In genomic region chr6:163500105-163500504, GRCh38 we compare ENCODE assay signal across 17 cellular contexts.
"Had no signal": no experiment of that assay in that cellular context is flagged by ENCODE, and none has a peak within 500 bp of the region (broad histone marks: within the 10 kb centered on the region; RNA-seq: fewer than 3 reads in every experiment).

No MANE protein-coding gene starts in this region.

- H3K9me3 ChIP-seq: lower lobe of right lung, right lobe of liver, suprapubic skin, upper lobe of left lung had no signal

- H3K36me3 ChIP-seq: lower lobe of right lung, right lobe of liver, suprapubic skin, upper lobe of left lung had no signal

- H3K4me3 ChIP-seq: coronary artery, lower lobe of right lung, right lobe of liver, suprapubic skin, upper lobe of left lung had no signal

- H3K27ac ChIP-seq: coronary artery, lower lobe of right lung, right lobe of liver, suprapubic skin, upper lobe of left lung had no signal

- H3K27me3 ChIP-seq: right lobe of liver, suprapubic skin, upper lobe of left lung had no signal

- ATAC-seq: activated CD8-positive, alpha-beta memory T cell treated with anti-CD3 and anti-CD28 coated beads, Interleukin-2, amount 10 ng/mL, durations not matched to agents 7 days and 5 days; activated T-cell treated with anti-CD3 and anti-CD28 coated beads, Interleukin-2, amount 50 U/mL, for 4 hours; lower lobe of right lung; naive thymus-derived CD8-positive, alpha-beta T cell; stimulated activated naive CD8-positive, alpha-beta T cell treated with anti-CD3 and anti-CD28 coated beads, Interleukin-15, Interleukin-2, amounts not matched to agents 100 U/mL and 50 U/mL, for 24 hours had no signal

- DNase-seq: activated CD4-positive, alpha-beta T cell treated with anti-CD3 and anti-CD28 coated beads for 1 hour; activated CD4-positive, alpha-beta T cell treated with anti-CD3 and anti-CD28 coated beads, Interleukin-2, amount 50 U/mL, for 48 hours; activated CD8-positive, alpha-beta memory T cell treated with anti-CD3 and anti-CD28 coated beads, Interleukin-2, amount 10 ng/mL, durations not matched to agents 7 days and 5 days; activated gamma-delta T cell; activated naive CD8-positive, alpha-beta T cell treated with anti-CD3 and anti-CD28 coated beads for 36 hours; activated T-cell treated with anti-CD3 and anti-CD28 coated beads, Interleukin-2, amount 50 U/mL, for 4 hours; anterior cingulate cortex; effector CD4-positive, alpha-beta T cell; hypothalamus; kidney glomerular epithelial cell; lower lobe of right lung; naive thymus-derived CD8-positive, alpha-beta T cell; right lobe of liver; stimulated activated naive CD8-positive, alpha-beta T cell treated with anti-CD3 and anti-CD28 coated beads, Interleukin-15, Interleukin-2, amounts not matched to agents 100 U/mL and 50 U/mL, for 24 hours; upper lobe of left lung had no signal
